ENCODE assay signal across 1 cellular context in the genomic region with DNA sequence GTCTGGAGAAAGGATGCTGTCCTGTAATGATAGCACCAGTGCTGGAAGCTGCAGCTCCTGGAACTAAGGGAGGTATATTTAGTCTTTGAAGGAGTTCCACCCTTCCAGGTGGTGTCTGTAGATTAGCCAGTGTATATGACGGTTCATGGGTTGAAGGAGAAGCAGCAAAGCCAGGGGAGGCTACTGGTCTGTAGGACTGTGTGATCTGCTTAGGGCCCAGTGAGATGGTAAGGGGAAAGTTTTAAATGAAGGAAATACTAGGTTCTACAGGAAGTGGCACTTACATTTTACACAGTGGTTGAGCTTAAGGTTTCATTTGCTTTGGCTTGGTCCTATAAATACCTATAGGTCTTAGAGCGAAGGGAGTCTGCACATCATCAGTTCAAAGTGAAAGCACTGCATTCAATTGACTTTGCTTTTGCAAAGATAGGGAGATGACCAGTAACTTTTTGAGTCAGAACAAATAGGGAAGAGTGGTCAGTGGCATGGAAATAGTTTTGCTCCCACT.
TF ChIP-seq lines count a peak whose summit lies in the region.

No MANE protein-coding gene starts in this region.

TF ChIP-seq in K562, 482 proteins besides CTCF, POLR2A, EP300 and RAD21 (continues in another document):
- TF ChIP-seq TBL1XR1 (IDR thresholded peaks at IDR 0.05; ENCODE audit: low read length in 2 of 2) (peak in 1 of 2 experiments; percentile 90; a peak in 3 of 4 replicates), MAZ (CRISPR knock-in tag; conservative IDR thresholded peaks at IDR 0.05 in 1 of 2, IDR thresholded peaks at IDR 0.05 in 1 of 2) (no peak), GATA2 (CRISPR knock-in tag; IDR thresholded peaks at IDR 0.05) (peak; percentile 61; the same call in 1 of the 2 replicates), ELF4 (CRISPR knock-in tag; IDR thresholded peaks at IDR 0.05) (0 out of 2 replicates have a peak, but pooled peaks have one; percentile 7), CREB1 (IDR thresholded peaks at IDR 0.05) (peak; percentile 43; the same call in 1 of the 2 replicates), CREB1 (CRISPR knock-in tag; IDR thresholded peaks at IDR 0.05) (no peak), TOE1 (IDR thresholded peaks at IDR 0.05; ENCODE audit: borderline replicate concordance) (no peak), TOE1 (CRISPR knock-in tag; IDR thresholded peaks at IDR 0.05; ENCODE audit: borderline replicate concordance, low read depth) (no peak), STAT5A (IDR thresholded peaks at IDR 0.05; ENCODE audit: borderline replicate concordance, low read length) (peak; percentile 86), ZEB2 (IDR thresholded peaks at IDR 0.05) (peak; percentile 65; the same call in 1 of the 2 replicates), TCFL5 (CRISPR knock-in tag; conservative IDR thresholded peaks at IDR 0.05) (no peak), EHMT2 (IDR thresholded peaks at IDR 0.05) (peak; percentile 23; the same call in 1 of the 2 replicates), CBFA2T2 (conservative IDR thresholded peaks at IDR 0.05) (peak; percentile 86), TBP (optimal IDR thresholded peaks at IDR 0.05; ENCODE audit: low read depth, low read length) (peak; percentile 22), TEAD4 (IDR thresholded peaks at IDR 0.05; ENCODE audit: low read length) (peak; percentile 86), TEAD4 (CRISPR knock-in tag; IDR thresholded peaks at IDR 0.05; ENCODE audit: borderline replicate concordance) (no peak), ARID1B (IDR thresholded peaks at IDR 0.05) (peak; percentile 93), DMBX1 (CRISPR knock-in tag; IDR thresholded peaks at IDR 0.05; ENCODE audit: borderline replicate concordance) (0 out of 2 replicates have a peak, but pooled peaks have one; percentile 54), CREBBP (IDR thresholded peaks at IDR 0.05; ENCODE audit: low read depth, low read length) (no peak), SMAD4 (CRISPR knock-in tag; conservative IDR thresholded peaks at IDR 0.05) (peak; percentile 98), CXXC5 (CRISPR knock-in tag; IDR thresholded peaks at IDR 0.05) (peak; percentile 10; the same call in 1 of the 2 replicates), NFIC (IDR thresholded peaks at IDR 0.05) (peak; percentile 54), HDAC2 (IDR thresholded peaks at IDR 0.05) (0 out of 2 replicates have a peak, but pooled peaks have one; percentile 18), CREM (IDR thresholded peaks at IDR 0.05; ENCODE audit: low read depth) (peak; percentile 31; the same call in 1 of the 2 replicates), POLR2AphosphoS5 (IDR thresholded peaks at IDR 0.05; ENCODE audit: control insufficient read depth, insufficient read depth, low read depth, low read length) (peak; percentile 83), CBFA2T3 (IDR thresholded peaks at IDR 0.05) (peak; percentile 93), NBN (IDR thresholded peaks at IDR 0.05; ENCODE audit: low read depth) (peak; percentile 56; the same call in 1 of the 2 replicates), DPF2 (IDR thresholded peaks at IDR 0.05) (peak; percentile 83), SMARCA4 (IDR thresholded peaks at IDR 0.05) (peak; percentile 80), SRSF3 (IDR thresholded peaks at IDR 0.05; ENCODE audit: insufficient read depth, low read length) (no peak), TAL1 (IDR thresholded peaks at IDR 0.05) (peak; percentile 85), MTA2 (IDR thresholded peaks at IDR 0.05; ENCODE audit: low read depth) (peak; percentile 74), HDAC1 (IDR thresholded peaks at IDR 0.05) (peak in 1 of 2 experiments; percentile 68; a peak in 2 of 4 replicates), ZNF212 (CRISPR knock-in tag; IDR thresholded peaks at IDR 0.05) (no peak), SOX6 (IDR thresholded peaks at IDR 0.05) (0 out of 2 replicates have a peak, but pooled peaks have one; percentile 12), LEF1 (IDR thresholded peaks at IDR 0.05) (peak; percentile 59; the same call in 1 of the 2 replicates), PML (IDR thresholded peaks at IDR 0.05; ENCODE audit: low read length) (peak; percentile 69)
- TF ChIP-seq, protein P1, sequence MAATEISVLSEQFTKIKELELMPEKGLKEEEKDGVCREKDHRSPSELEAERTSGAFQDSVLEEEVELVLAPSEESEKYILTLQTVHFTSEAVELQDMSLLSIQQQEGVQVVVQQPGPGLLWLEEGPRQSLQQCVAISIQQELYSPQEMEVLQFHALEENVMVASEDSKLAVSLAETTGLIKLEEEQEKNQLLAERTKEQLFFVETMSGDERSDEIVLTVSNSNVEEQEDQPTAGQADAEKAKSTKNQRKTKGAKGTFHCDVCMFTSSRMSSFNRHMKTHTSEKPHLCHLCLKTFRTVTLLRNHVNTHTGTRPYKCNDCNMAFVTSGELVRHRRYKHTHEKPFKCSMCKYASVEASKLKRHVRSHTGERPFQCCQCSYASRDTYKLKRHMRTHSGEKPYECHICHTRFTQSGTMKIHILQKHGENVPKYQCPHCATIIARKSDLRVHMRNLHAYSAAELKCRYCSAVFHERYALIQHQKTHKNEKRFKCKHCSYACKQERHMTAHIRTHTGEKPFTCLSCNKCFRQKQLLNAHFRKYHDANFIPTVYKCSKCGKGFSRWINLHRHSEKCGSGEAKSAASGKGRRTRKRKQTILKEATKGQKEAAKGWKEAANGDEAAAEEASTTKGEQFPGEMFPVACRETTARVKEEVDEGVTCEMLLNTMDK (IDR thresholded peaks at IDR 0.05; ENCODE audit: borderline replicate concordance, insufficient read depth, low read depth, low read length, poor library complexity, severe bottlenecking), result no peak
- TF ChIP-seq, protein P2, sequence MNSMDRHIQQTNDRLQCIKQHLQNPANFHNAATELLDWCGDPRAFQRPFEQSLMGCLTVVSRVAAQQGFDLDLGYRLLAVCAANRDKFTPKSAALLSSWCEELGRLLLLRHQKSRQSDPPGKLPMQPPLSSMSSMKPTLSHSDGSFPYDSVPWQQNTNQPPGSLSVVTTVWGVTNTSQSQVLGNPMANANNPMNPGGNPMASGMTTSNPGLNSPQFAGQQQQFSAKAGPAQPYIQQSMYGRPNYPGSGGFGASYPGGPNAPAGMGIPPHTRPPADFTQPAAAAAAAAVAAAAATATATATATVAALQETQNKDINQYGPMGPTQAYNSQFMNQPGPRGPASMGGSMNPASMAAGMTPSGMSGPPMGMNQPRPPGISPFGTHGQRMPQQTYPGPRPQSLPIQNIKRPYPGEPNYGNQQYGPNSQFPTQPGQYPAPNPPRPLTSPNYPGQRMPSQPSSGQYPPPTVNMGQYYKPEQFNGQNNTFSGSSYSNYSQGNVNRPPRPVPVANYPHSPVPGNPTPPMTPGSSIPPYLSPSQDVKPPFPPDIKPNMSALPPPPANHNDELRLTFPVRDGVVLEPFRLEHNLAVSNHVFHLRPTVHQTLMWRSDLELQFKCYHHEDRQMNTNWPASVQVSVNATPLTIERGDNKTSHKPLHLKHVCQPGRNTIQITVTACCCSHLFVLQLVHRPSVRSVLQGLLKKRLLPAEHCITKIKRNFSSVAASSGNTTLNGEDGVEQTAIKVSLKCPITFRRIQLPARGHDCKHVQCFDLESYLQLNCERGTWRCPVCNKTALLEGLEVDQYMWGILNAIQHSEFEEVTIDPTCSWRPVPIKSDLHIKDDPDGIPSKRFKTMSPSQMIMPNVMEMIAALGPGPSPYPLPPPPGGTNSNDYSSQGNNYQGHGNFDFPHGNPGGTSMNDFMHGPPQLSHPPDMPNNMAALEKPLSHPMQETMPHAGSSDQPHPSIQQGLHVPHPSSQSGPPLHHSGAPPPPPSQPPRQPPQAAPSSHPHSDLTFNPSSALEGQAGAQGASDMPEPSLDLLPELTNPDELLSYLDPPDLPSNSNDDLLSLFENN (IDR thresholded peaks at IDR 0.05; ENCODE audit: low read depth in 2 of 2, low read length in 2 of 2), result 0 out of 4 replicates have a peak, but pooled peaks of 1 of the 2 experiments have one; percentile 31
- TF ChIP-seq, protein P3, sequence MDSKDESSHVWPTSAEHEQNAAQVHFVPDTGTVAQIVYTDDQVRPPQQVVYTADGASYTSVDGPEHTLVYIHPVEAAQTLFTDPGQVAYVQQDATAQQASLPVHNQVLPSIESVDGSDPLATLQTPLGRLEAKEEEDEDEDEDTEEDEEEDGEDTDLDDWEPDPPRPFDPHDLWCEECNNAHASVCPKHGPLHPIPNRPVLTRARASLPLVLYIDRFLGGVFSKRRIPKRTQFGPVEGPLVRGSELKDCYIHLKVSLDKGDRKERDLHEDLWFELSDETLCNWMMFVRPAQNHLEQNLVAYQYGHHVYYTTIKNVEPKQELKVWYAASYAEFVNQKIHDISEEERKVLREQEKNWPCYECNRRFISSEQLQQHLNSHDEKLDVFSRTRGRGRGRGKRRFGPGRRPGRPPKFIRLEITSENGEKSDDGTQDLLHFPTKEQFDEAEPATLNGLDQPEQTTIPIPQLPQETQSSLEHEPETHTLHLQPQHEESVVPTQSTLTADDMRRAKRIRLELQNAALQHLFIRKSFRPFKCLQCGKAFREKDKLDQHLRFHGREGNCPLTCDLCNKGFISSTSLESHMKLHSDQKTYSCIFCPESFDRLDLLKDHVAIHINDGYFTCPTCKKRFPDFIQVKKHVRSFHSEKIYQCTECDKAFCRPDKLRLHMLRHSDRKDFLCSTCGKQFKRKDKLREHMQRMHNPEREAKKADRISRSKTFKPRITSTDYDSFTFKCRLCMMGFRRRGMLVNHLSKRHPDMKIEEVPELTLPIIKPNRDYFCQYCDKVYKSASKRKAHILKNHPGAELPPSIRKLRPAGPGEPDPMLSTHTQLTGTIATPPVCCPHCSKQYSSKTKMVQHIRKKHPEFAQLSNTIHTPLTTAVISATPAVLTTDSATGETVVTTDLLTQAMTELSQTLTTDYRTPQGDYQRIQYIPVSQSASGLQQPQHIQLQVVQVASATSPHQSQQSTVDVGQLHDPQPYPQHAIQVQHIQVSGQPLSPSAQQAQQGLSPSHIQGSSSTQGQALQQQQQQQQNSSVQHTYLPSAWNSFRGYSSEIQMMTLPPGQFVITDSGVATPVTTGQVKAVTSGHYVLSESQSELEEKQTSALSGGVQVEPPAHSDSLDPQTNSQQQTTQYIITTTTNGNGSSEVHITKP (IDR thresholded peaks at IDR 0.05; ENCODE audit: partially characterized antibody), result peak; percentile 31
- TF ChIP-seq, protein P4, sequence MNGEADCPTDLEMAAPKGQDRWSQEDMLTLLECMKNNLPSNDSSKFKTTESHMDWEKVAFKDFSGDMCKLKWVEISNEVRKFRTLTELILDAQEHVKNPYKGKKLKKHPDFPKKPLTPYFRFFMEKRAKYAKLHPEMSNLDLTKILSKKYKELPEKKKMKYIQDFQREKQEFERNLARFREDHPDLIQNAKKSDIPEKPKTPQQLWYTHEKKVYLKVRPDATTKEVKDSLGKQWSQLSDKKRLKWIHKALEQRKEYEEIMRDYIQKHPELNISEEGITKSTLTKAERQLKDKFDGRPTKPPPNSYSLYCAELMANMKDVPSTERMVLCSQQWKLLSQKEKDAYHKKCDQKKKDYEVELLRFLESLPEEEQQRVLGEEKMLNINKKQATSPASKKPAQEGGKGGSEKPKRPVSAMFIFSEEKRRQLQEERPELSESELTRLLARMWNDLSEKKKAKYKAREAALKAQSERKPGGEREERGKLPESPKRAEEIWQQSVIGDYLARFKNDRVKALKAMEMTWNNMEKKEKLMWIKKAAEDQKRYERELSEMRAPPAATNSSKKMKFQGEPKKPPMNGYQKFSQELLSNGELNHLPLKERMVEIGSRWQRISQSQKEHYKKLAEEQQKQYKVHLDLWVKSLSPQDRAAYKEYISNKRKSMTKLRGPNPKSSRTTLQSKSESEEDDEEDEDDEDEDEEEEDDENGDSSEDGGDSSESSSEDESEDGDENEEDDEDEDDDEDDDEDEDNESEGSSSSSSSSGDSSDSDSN (IDR thresholded peaks at IDR 0.05; ENCODE audit: borderline replicate concordance in 1 of 2, low read depth in 2 of 2, low read length in 2 of 2), result peak; percentile 52 to 83; a peak in 2 of 4 replicates
- TF ChIP-seq, protein P5, sequence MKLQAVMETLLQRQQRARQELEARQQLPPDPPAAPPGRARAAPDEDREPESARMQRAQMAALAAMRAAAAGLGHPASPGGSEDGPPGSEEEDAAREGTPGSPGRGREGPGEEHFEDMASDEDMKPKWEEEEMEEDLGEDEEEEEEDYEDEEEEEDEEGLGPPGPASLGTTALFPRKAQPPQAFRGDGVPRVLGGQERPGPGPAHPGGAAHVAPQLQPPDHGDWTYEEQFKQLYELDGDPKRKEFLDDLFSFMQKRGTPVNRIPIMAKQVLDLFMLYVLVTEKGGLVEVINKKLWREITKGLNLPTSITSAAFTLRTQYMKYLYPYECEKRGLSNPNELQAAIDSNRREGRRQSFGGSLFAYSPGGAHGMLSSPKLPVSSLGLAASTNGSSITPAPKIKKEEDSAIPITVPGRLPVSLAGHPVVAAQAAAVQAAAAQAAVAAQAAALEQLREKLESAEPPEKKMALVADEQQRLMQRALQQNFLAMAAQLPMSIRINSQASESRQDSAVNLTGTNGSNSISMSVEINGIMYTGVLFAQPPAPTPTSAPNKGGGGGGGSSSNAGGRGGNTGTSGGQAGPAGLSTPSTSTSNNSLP (IDR thresholded peaks at IDR 0.05; ENCODE audit: borderline replicate concordance, low read depth, low read length), result no peak
- TF ChIP-seq, protein P6, sequence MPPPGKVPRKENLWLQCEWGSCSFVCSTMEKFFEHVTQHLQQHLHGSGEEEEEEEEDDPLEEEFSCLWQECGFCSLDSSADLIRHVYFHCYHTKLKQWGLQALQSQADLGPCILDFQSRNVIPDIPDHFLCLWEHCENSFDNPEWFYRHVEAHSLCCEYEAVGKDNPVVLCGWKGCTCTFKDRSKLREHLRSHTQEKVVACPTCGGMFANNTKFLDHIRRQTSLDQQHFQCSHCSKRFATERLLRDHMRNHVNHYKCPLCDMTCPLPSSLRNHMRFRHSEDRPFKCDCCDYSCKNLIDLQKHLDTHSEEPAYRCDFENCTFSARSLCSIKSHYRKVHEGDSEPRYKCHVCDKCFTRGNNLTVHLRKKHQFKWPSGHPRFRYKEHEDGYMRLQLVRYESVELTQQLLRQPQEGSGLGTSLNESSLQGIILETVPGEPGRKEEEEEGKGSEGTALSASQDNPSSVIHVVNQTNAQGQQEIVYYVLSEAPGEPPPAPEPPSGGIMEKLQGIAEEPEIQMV (tag; conservative IDR thresholded peaks at IDR 0.05; ENCODE audit: low read depth), result no peak
- TF ChIP-seq, protein P7, sequence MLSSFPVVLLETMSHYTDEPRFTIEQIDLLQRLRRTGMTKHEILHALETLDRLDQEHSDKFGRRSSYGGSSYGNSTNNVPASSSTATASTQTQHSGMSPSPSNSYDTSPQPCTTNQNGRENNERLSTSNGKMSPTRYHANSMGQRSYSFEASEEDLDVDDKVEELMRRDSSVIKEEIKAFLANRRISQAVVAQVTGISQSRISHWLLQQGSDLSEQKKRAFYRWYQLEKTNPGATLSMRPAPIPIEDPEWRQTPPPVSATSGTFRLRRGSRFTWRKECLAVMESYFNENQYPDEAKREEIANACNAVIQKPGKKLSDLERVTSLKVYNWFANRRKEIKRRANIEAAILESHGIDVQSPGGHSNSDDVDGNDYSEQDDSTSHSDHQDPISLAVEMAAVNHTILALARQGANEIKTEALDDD (IDR thresholded peaks at IDR 0.05), result peak; percentile 47; the same call in 1 of the 2 replicates
